In the genomic region with DNA sequence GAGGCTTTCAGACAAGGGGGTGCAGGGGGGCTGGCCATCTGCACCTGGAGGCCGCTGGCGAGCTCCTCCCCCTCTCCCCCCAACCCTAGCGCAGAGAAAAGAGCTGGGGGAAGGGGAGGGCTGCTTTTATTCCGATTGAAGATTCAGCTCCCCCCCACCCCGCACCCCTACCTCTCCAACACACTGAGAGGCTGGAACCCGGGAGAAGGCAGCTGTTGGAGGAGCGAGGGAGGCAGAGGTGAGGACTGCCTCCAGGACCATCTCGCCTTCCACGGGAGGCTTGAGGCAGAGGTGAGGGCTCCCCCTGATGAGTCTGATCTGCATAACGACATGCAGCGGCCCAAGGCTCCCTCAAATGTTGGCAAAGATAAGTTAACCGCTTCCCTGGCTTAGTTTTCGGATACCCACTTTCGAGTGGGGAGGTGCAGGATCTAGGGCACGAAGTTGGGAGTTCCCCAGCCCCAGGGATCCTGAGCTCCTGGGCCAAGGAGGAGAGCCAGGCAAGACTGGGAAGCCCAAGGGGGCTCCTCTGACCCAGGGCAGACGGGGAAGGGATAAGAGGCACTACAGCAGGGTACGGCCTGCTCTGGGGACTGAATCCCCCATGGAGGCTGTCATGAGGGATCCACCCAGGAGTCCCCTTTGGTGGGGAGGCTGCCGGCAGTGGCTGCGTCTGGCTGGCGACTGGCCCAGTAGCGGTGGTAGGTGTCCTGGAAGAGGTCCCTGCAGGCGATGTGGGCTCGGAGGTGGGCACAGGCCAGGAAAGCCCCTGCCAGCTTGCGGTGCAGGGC, we compare ENCODE assay signal across 8 cellular contexts. TPM values are rescaled to one million over a fixed set of nuclear protein-coding genes. Genes with fewer than 3 reads are reported as not detected.
DNase-seq lines count a peak whose midpoint lies in the region; ATAC-seq and TF ChIP-seq lines count a peak whose summit lies in the region.

No MANE protein-coding gene starts in this region.

- H3K4me3 ChIP-seq in uterus: peak overlapping the region in 1 of 2 donors; percentile 88

- TF ChIP-seq CTCF in uterus (IDR thresholded peaks at IDR 0.05): no peak

- peaks cover 5% of the 10 kb centered on the region for H3K36me3 Mint-ChIP-seq in activated T-helper 2 cell treated with anti-CD3 and anti-CD28 coated beads, Interferon-gamma antibody, Interleukin-2, Interleukin-4, amounts not matched to agents 10 μg/mL and 5 μg/mL and 100 μg/mL, durations not matched to agents 14 hours and 24 hours and 36 hours (ENCODE audit: low read depth)

- peak overlapping the region; percentile 89 for H3K4me3 Mint-ChIP-seq in activated T-helper 2 cell treated with anti-CD3 and anti-CD28 coated beads, Interferon-gamma antibody, Interleukin-2, Interleukin-4, amounts not matched to agents 10 μg/mL and 5 μg/mL and 100 μg/mL, durations not matched to agents 14 hours and 24 hours and 36 hours (ENCODE audit: low read depth)

- peak overlapping the region; percentile 82 for H3K27ac ChIP-seq in layer of hippocampus (ENCODE audit: low read depth, low read length)
- H3K27ac ChIP-seq in uterus: peak overlapping the region; percentile 88 to 94

- TF ChIP-seq POLR2A in uterus (IDR thresholded peaks at IDR 0.05): no peak

- H3K9me3 ChIP-seq in uterus: no peaks in the 10 kb centered on the region

- H3K27ac Mint-ChIP-seq in activated T-helper 2 cell treated with anti-CD3 and anti-CD28 coated beads, Interferon-gamma antibody, Interleukin-2, Interleukin-4, amounts not matched to agents 10 μg/mL and 5 μg/mL and 100 μg/mL, durations not matched to agents 14 hours and 24 hours and 36 hours: peak overlapping the region; percentile 95

- no peaks in the 10 kb centered on the region for H3K9me3 Mint-ChIP-seq in activated T-helper 2 cell treated with anti-CD3 and anti-CD28 coated beads, Interferon-gamma antibody, Interleukin-2, Interleukin-4, amounts not matched to agents 10 μg/mL and 5 μg/mL and 100 μg/mL, durations not matched to agents 14 hours and 24 hours and 36 hours

- no peaks in the 10 kb centered on the region for H3K36me3 ChIP-seq in uterus

- H3K27me3 ChIP-seq in layer of hippocampus (ENCODE audit: control insufficient read depth, insufficient read depth, low read length) (no peaks in the 10 kb centered on the region), uterus (no peaks in the 10 kb centered on the region)

- ATAC-seq in HG02798 (IDR thresholded peaks at IDR 0.05; ENCODE audit: poor library complexity, unreplicated experiment) (no peak), GM19455 (IDR thresholded peaks at IDR 0.05; ENCODE audit: unreplicated experiment) (no peak), HG02938 (IDR thresholded peaks at IDR 0.05; ENCODE audit: unreplicated experiment) (no peak)

- peak; percentile 6 for DNase-seq in stimulated activated CD4-positive, alpha-beta T cell treated with anti-CD3 and anti-CD28 coated beads, Interleukin-4, amount 100 ng/mL, for 1 hour
- no peak for DNase-seq in stimulated activated CD4-positive, alpha-beta T cell treated with anti-CD3 and anti-CD28 coated beads, Interleukin-1b, Interleukin-23, amount 100 ng/mL, for 48 hours
- DNase-seq in activated T-helper 2 cell treated with anti-CD3 and anti-CD28 coated beads, Interferon-gamma antibody, Interleukin-2, Interleukin-4, amounts not matched to agents 10 μg/mL and 5 μg/mL and 100 μg/mL, durations not matched to agents 14 hours and 24 hours and 36 hours (ENCODE audit: low spot score): no peak
- DNase-seq in uterus: peak; percentile 46 to 47

- intact Hi-C loops in activated T-helper 2 cell treated with anti-CD3 and anti-CD28 coated beads, Interferon-gamma antibody, Interleukin-2, Interleukin-4, amounts not matched to agents 10 μg/mL and 5 μg/mL and 100 μg/mL, durations not matched to agents 14 hours and 24 hours and 36 hours (cut with micrococcal nuclease): loop anchor here (2.0 kb wide), 1 partner anchor 29 kb away; no protein-coding TSS in a partner anchor
- intact Hi-C loops in uterus (cut with DNase I; ENCODE audit: low total_unique reads): no loop called here

- no peaks in the 10 kb centered on the region for H3K27me3 Mint-ChIP-seq in activated T-helper 2 cell treated with anti-CD3 and anti-CD28 coated beads, Interferon-gamma antibody, Interleukin-2, Interleukin-4, amounts not matched to agents 10 μg/mL and 5 μg/mL and 100 μg/mL, durations not matched to agents 14 hours and 24 hours and 36 hours (ENCODE audit: low read depth)

- peaks cover 1% of the 10 kb centered on the region for H3K4me1 Mint-ChIP-seq in activated T-helper 2 cell treated with anti-CD3 and anti-CD28 coated beads, Interferon-gamma antibody, Interleukin-2, Interleukin-4, amounts not matched to agents 10 μg/mL and 5 μg/mL and 100 μg/mL, durations not matched to agents 14 hours and 24 hours and 36 hours (ENCODE audit: low read depth)

- H3K4me1 ChIP-seq in uterus: peaks cover 0 to 8% of the 10 kb centered on the region in 2 donors

RNA-seq across cellular contexts. Expression of a gene that starts 1.2 kb away (rescaled TPM):
- total RNA-seq in activated T-helper 2 cell treated with anti-CD3 and anti-CD28 coated beads, Interferon-gamma antibody, Interleukin-2, Interleukin-4, amounts not matched to agents 10 μg/mL and 5 μg/mL and 100 μg/mL, durations not matched to agents 14 hours and 24 hours and 36 hours: 18.0 and 27.0 TPM in 2 replicates
- total RNA-seq in uterus: 10 to 100 TPM; 18.8 to 90.5 (median 44.3) TPM

RNA-seq across cellular contexts. Expression of a gene that starts 25.1 kb away (rescaled TPM):
- total RNA-seq in activated T-helper 2 cell treated with anti-CD3 and anti-CD28 coated beads, Interferon-gamma antibody, Interleukin-2, Interleukin-4, amounts not matched to agents 10 μg/mL and 5 μg/mL and 100 μg/mL, durations not matched to agents 14 hours and 24 hours and 36 hours: 33.5 and 36.7 TPM in 2 replicates
- total RNA-seq in uterus: 10 to 100 TPM in 3 of 4 donors, 1 to 10 TPM in 1; 9.7 to 51.8 (median 35.6) TPM

RNA-seq across cellular contexts. Expression of a gene that starts 25.3 kb away (rescaled TPM):
- 7.4 and 8.4 TPM in 2 replicates for total RNA-seq in activated T-helper 2 cell treated with anti-CD3 and anti-CD28 coated beads, Interferon-gamma antibody, Interleukin-2, Interleukin-4, amounts not matched to agents 10 μg/mL and 5 μg/mL and 100 μg/mL, durations not matched to agents 14 hours and 24 hours and 36 hours
- total RNA-seq in uterus: 10 to 100 TPM; 14.4 to 41.5 (median 22.8) TPM

RNA-seq across cellular contexts. Expression of a gene that starts 58.7 kb away (rescaled TPM):
- total RNA-seq in activated T-helper 2 cell treated with anti-CD3 and anti-CD28 coated beads, Interferon-gamma antibody, Interleukin-2, Interleukin-4, amounts not matched to agents 10 μg/mL and 5 μg/mL and 100 μg/mL, durations not matched to agents 14 hours and 24 hours and 36 hours: 13.2 and 14.2 TPM in 2 replicates
- 1 to 10 TPM in 1 of 4 donors, under 1 TPM in 1, not detected in 2; 0.48 to 6.1 TPM for total RNA-seq in uterus

RNA-seq across cellular contexts. Expression of a gene that starts 59.4 kb away (rescaled TPM):
- 257 and 267 TPM in 2 replicates for total RNA-seq in activated T-helper 2 cell treated with anti-CD3 and anti-CD28 coated beads, Interferon-gamma antibody, Interleukin-2, Interleukin-4, amounts not matched to agents 10 μg/mL and 5 μg/mL and 100 μg/mL, durations not matched to agents 14 hours and 24 hours and 36 hours
- total RNA-seq in uterus: 10 to 100 TPM; 12.8 to 70.2 (median 19.0) TPM

Comparison
In these comparisons a context has a peak if more than half of its experiments do, and no peak if none do; other contexts are left out.
1. DNase-seq: peak in stimulated activated CD4-positive, alpha-beta T cell treated with anti-CD3 and anti-CD28 coated beads, Interleukin-4, amount 100 ng/mL, for 1 hour (single experiment) and uterus (2 of 2); none in stimulated activated CD4-positive, alpha-beta T cell treated with anti-CD3 and anti-CD28 coated beads, Interleukin-1b, Interleukin-23, amount 100 ng/mL, for 48 hours (single experiment) and activated T-helper 2 cell treated with anti-CD3 and anti-CD28 coated beads, Interferon-gamma antibody, Interleukin-2, Interleukin-4, amounts not matched to agents 10 μg/mL and 5 μg/mL and 100 μg/mL, durations not matched to agents 14 hours and 24 hours and 36 hours (single experiment).